Comparison of ENCODE assay signal across 2 cellular contexts in the genomic region with DNA sequence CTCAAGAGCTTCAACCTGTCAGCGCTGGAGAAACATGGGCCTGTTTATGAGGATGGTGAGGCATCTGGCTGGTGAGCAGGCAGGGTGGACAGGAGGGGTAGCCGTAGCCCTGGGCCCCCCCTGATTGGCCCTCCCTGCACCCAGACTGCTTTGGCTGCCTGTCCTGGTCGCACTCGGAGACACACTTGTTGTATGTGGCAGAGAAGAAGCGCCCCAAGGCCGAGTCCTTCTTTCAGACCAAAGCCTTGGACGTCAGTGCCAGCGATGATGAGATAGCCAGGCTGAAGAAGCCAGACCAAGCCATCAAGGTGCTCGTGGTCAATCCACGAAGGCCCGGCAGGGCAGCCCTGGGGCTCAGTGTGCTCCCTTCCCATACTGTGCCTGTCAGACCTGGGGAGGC.
TF ChIP-seq lines count a peak whose summit lies in the region.

No MANE protein-coding gene starts in this region.

TF ChIP-seq in SK-N-SH, 30 proteins besides CTCF, POLR2A, EP300 and RAD21 (continued from another document):
- TF ChIP-seq, protein P1, sequence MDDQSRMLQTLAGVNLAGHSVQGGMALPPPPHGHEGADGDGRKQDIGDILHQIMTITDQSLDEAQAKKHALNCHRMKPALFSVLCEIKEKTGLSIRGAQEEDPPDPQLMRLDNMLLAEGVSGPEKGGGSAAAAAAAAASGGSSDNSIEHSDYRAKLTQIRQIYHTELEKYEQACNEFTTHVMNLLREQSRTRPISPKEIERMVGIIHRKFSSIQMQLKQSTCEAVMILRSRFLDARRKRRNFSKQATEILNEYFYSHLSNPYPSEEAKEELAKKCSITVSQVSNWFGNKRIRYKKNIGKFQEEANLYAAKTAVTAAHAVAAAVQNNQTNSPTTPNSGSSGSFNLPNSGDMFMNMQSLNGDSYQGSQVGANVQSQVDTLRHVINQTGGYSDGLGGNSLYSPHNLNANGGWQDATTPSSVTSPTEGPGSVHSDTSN (IDR thresholded peaks at IDR 0.05), result no peak
- no peak for TF ChIP-seq FOXJ3 (CRISPR knock-in tag; IDR thresholded peaks at IDR 0.05)
- TF ChIP-seq TAF1 (IDR thresholded peaks at IDR 0.05; ENCODE audit: borderline replicate concordance, low read depth, low read length), result no peak
- no peak for TF ChIP-seq TEAD4 (IDR thresholded peaks at IDR 0.05; ENCODE audit: borderline replicate concordance, insufficient read depth)

TF ChIP-seq in SK-N-SH treated with all-trans-retinoic acid at 6 μM for 48 hours, 23 proteins besides CTCF, POLR2A, EP300 and RAD21 (continued from another document):
- TF ChIP-seq ARNTL (CRISPR knock-in tag; IDR thresholded peaks at IDR 0.05; ENCODE audit: borderline replicate concordance, low read depth), result no peak
